Comparison of ENCODE assay signal across 1 cellular context in genomic region chr7:144027070-144027469, GRCh38.
TF ChIP-seq lines count a peak whose summit lies in the region.

No MANE protein-coding gene starts in this region.

TF ChIP-seq in GM23338, 12 proteins besides CTCF, POLR2A, EP300 and RAD21 (continued from another document):
- TF ChIP-seq ZNF114 (CRISPR knock-in tag; IDR thresholded peaks at IDR 0.05) (no peak), REST (IDR thresholded peaks at IDR 0.05; ENCODE audit: unreplicated experiment) (no peak)
